8 cellular contexts compared by ENCODE assay signal in the genomic region with DNA sequence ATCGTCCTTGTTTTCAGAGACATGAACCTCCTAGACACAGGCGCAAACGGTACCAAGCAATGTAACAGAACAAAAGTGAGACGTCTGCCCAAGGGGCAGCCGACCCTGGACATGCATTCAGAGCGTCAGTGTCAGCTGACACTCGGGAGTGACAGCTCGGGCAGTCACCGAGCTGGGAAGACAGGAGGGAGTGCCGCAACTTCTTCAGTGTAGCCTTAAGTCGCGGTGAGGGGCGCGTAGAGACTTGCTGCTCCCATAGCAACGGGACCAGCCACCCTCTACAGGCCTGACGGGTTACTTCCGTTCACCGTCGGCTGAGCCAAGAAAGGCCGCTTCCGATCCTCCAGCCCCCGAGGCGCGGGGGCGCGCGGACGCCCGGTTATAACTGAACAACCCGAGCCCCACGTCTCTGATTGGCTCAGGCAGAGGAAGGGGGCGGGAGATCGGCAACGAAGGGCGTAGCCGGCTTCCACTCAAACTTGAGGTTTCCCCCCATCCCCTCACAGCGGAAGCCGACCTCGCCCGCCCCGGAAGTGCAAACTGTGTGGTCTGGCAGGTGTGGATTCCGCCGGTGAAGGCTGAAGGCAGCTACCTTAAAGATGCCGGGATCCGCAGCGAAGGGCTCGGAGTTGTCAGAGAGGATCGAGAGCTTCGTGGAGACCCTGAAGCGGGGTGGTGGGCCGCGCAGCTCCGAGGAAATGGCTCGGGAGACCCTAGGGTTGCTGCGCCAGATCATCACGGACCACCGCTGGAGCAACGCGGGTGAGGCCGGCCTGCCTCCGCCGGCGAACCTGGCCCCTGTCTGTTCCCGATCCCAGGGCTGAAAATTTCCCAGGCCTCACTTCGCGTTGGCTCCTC. TPM values are rescaled to one million over a fixed set of nuclear protein-coding genes. Genes with fewer than 3 reads are reported as not detected.
DNase-seq lines count a peak whose midpoint lies in the region; ATAC-seq and TF ChIP-seq lines count a peak whose summit lies in the region.

A gene (plus strand): TSS at position 530 of the 858 bp plus-strand sequence. CDS start 70 bp downstream, at position 600.

- H3K36me3 ChIP-seq in DOHH2 (ENCODE audit: control insufficient read depth, low read length), result peaks cover 46% of the 10 kb centered on the region
- peaks cover 10% of the 10 kb centered on the region for H3K36me3 ChIP-seq in GM23338 (ENCODE audit: insufficient read depth)
- H3K36me3 ChIP-seq in naive thymus-derived CD4-positive, alpha-beta T cell (ENCODE audit: control insufficient read depth in 2 of 3, insufficient read depth in 3 of 3, low read length in 3 of 3), result peaks cover 13 to 24% (median 20%) of the 10 kb centered on the region in 3 experiments

- H3K36me3 Mint-ChIP-seq in GM23338 (ENCODE audit: low read depth), result peaks cover 33% of the 10 kb centered on the region
- H3K36me3 Mint-ChIP-seq in naive thymus-derived CD4-positive, alpha-beta T cell, result peaks cover 9 to 40% (median 25%) of the 10 kb centered on the region in 5 donors
- peaks cover 20 to 33% of the 10 kb centered on the region in 2 donors for H3K36me3 Mint-ChIP-seq in stimulated activated naive B cell treated with anti-CD40 and anti-IgM and Interleukin-4, amounts not matched to agents 10 μg/mL and 1 μg/mL and 100 μg/mL, for 72 hours

- peaks cover 22% of the 10 kb centered on the region for H3K79me2 ChIP-seq in DOHH2 (ENCODE audit: control insufficient read depth, low read length)
- peaks cover 14% of the 10 kb centered on the region for H3K79me2 ChIP-seq in GM23338 (replicated peaks; ENCODE audit: insufficient read depth)

- H3K4me1 Mint-ChIP-seq in GM23338, result peaks cover 12% of the 10 kb centered on the region
- peaks cover 23 to 50% (median 44%) of the 10 kb centered on the region in 7 donors for H3K4me1 Mint-ChIP-seq in naive thymus-derived CD4-positive, alpha-beta T cell
- H3K4me1 Mint-ChIP-seq in stimulated activated naive B cell treated with anti-CD40 and anti-IgM and Interleukin-4, amounts not matched to agents 10 μg/mL and 1 μg/mL and 100 μg/mL, for 72 hours, result peaks cover 14 to 34% of the 10 kb centered on the region in 2 donors

- intact Hi-C loops in naive thymus-derived CD4-positive, alpha-beta T cell (cut with micrococcal nuclease), result loop anchor here (1.0 to 5.0 kb wide), 21 partner anchors 49 to 1150 kb away; a partner anchor contains a TSS

- H3K4me1 ChIP-seq in DOHH2 (ENCODE audit: control insufficient read depth, low read length) (peaks cover 17% of the 10 kb centered on the region), GM23338 (ENCODE audit: insufficient read depth) (0 out of 2 replicates have a peak, but pooled peaks cover 5% of the 10 kb centered on the region)
- H3K4me1 ChIP-seq in naive thymus-derived CD4-positive, alpha-beta T cell (ENCODE audit: control insufficient read depth in 2 of 2, insufficient read depth in 2 of 2, low read length in 2 of 2), result peaks cover 15 to 23% of the 10 kb centered on the region in 2 donors

- H3K4me3 Mint-ChIP-seq in GM23338, result peak within 1 kb of the TSS; percentile 98
- H3K4me3 Mint-ChIP-seq in naive thymus-derived CD4-positive, alpha-beta T cell, result peak within 1 kb of the TSS; percentile 78 to 99 (median 94)
- peak within 1 kb of the TSS; percentile 97 to 99 for H3K4me3 Mint-ChIP-seq in stimulated activated naive B cell treated with anti-CD40 and anti-IgM and Interleukin-4, amounts not matched to agents 10 μg/mL and 1 μg/mL and 100 μg/mL, for 72 hours

- H3F3A ChIP-seq in DOHH2 (ENCODE audit: control insufficient read depth, insufficient read depth) (no peaks in the 10 kb centered on the region), GM23338 (replicated peaks; ENCODE audit: low read depth) (peaks cover 5% of the 10 kb centered on the region; the same call in 1 of the 2 replicates)

- CTCF ChIA-PET in naive thymus-derived CD4-positive, alpha-beta T cell (lab: Charles Lee), result interaction anchor here (1.4 kb wide), 1 partner anchor 85 kb away, joined by 4 read pairs; no protein-coding TSS in a partner anchor

- H3K9me3 ChIP-seq in DOHH2 (ENCODE audit: control insufficient read depth, insufficient read depth, low read length), result 0 out of 2 replicates have a peak, but pooled peaks cover 4% of the 10 kb centered on the region
- H3K9me3 ChIP-seq in naive thymus-derived CD4-positive, alpha-beta T cell (ENCODE audit: control insufficient read depth in 2 of 3, low read length in 3 of 3), result no peaks in the 10 kb centered on the region

- DNase-seq in GM23338 (ENCODE audit: low spot score) (peak; percentile 99), LHCN-M2 (ENCODE audit: low read depth) (peak; percentile 95), RPMI8226 (peak; percentile 95), fibroblast of gingiva (ENCODE audit: low read depth) (peak; percentile 93)
- DNase-seq in activated T-helper 1 cell treated with anti-CD3 and anti-CD28 coated beads, Interleukin-2, amount 50 U/mL, for 16 hours (ENCODE audit: low read depth in 1 of 2, low spot score in 1 of 2), result peak; percentile 98
- DNase-seq in naive thymus-derived CD4-positive, alpha-beta T cell, result peak; percentile 90 to 100 (median 99)
- DNase-seq in stimulated activated naive B cell treated with anti-CD40 and anti-IgM and Interleukin-4, amounts not matched to agents 10 μg/mL and 1 μg/mL and 100 μg/mL, for 72 hours, result peak; percentile 99

- no peaks in the 10 kb centered on the region for H3K27me3 Mint-ChIP-seq in GM23338 (ENCODE audit: insufficient read depth, low read depth, poor library complexity)
- H3K27me3 Mint-ChIP-seq in naive thymus-derived CD4-positive, alpha-beta T cell, result peaks cover 0 to 5% (median 0%) of the 10 kb centered on the region in 5 donors
- no peaks in the 10 kb centered on the region for H3K27me3 Mint-ChIP-seq in stimulated activated naive B cell treated with anti-CD40 and anti-IgM and Interleukin-4, amounts not matched to agents 10 μg/mL and 1 μg/mL and 100 μg/mL, for 72 hours

- peak within 1 kb of the TSS; percentile 88 for H2AFZ ChIP-seq in GM23338

- H4K20me1 ChIP-seq in DOHH2 (ENCODE audit: control insufficient read depth, insufficient read depth, low read depth, low read length), result no peaks in the 10 kb centered on the region
- H4K20me1 ChIP-seq in GM23338 (replicated peaks; ENCODE audit: insufficient read depth), result peaks cover 11% of the 10 kb centered on the region; the same call in 1 of the 2 replicates

- no peaks in the 10 kb centered on the region; the same call in 2 of the 3 replicates for H3K9me3 Mint-ChIP-seq in GM23338
- H3K9me3 Mint-ChIP-seq in naive thymus-derived CD4-positive, alpha-beta T cell, result peaks cover 0 to 2% (median 0%) of the 10 kb centered on the region in 11 donors
- H3K9me3 Mint-ChIP-seq in stimulated activated naive B cell treated with anti-CD40 and anti-IgM and Interleukin-4, amounts not matched to agents 10 μg/mL and 1 μg/mL and 100 μg/mL, for 72 hours, result no peaks in the 10 kb centered on the region

- POLR2A ChIA-PET in naive thymus-derived CD4-positive, alpha-beta T cell (lab: Charles Lee), result interaction anchor here (0.9 to 1.9 kb wide), 8 partner anchors 12 to 520 kb away, joined by 3 to 6 read pairs (median 4); a partner anchor contains a TSS

- no peak for TF ChIP-seq CTCF in DOHH2 (IDR thresholded peaks at IDR 0.05; ENCODE audit: low read depth, low read length, poor library complexity, severe bottlenecking)
- TF ChIP-seq CTCF in GM23338 (conservative IDR thresholded peaks at IDR 0.05; ENCODE audit: low read depth in 2 of 2), result 0 out of 4 replicates have a peak, but pooled peaks of 1 of the 2 experiments have one; percentile 19

- H3K4me3 ChIP-seq in DOHH2 (ENCODE audit: low read length), result peak within 1 kb of the TSS; percentile 93
- peak within 1 kb of the TSS; percentile 88 for H3K4me3 ChIP-seq in GM23338
- peak within 1 kb of the TSS; percentile 93 for H3K4me3 ChIP-seq in naive thymus-derived CD4-positive, alpha-beta T cell (ENCODE audit: low read length)

- peak; percentile 99 for ATAC-seq in GM23338
- ATAC-seq in naive thymus-derived CD4-positive, alpha-beta T cell, result peak; percentile 97
- peak; percentile 97 to 98 for ATAC-seq in stimulated activated naive B cell treated with anti-CD40 and anti-IgM and Interleukin-4, amounts not matched to agents 10 μg/mL and 1 μg/mL and 100 μg/mL, for 72 hours (replicated peaks)

- H3K27ac ChIP-seq in DOHH2 (ENCODE audit: low read depth, low read length) (peak within 1 kb of the TSS; percentile 20; the same call in 1 of the 2 replicates), GM23338 (ENCODE audit: low read depth) (no peak within 1 kb of the TSS)
- peak within 1 kb of the TSS; percentile 91 for H3K27ac ChIP-seq in naive thymus-derived CD4-positive, alpha-beta T cell (ENCODE audit: low read depth, low read length)

- H3K27me3 ChIP-seq in DOHH2 (ENCODE audit: control insufficient read depth, low read length) (no peaks in the 10 kb centered on the region), GM23338 (ENCODE audit: insufficient read depth) (no peaks in the 10 kb centered on the region)
- no peaks in the 10 kb centered on the region for H3K27me3 ChIP-seq in naive thymus-derived CD4-positive, alpha-beta T cell (ENCODE audit: control insufficient read depth in 2 of 2, insufficient read depth in 2 of 2, low read length in 2 of 2)

- H3K9me2 ChIP-seq in DOHH2 (replicated peaks; ENCODE audit: control insufficient read depth, low read length) (no peaks in the 10 kb centered on the region), GM23338 (ENCODE audit: insufficient read depth) (no peaks in the 10 kb centered on the region)

- peak within 1 kb of the TSS; percentile 91 for H3K27ac Mint-ChIP-seq in GM23338
- peak within 1 kb of the TSS; percentile 95 to 100 (median 97) for H3K27ac Mint-ChIP-seq in naive thymus-derived CD4-positive, alpha-beta T cell
- H3K27ac Mint-ChIP-seq in stimulated activated naive B cell treated with anti-CD40 and anti-IgM and Interleukin-4, amounts not matched to agents 10 μg/mL and 1 μg/mL and 100 μg/mL, for 72 hours, result peak within 1 kb of the TSS; percentile 98

- H3K4me2 ChIP-seq in DOHH2 (ENCODE audit: low read length), result peak within 1 kb of the TSS; percentile 94
- peak within 1 kb of the TSS; percentile 93 for H3K4me2 ChIP-seq in GM23338

TF ChIP-seq in GM23338, 12 proteins besides CTCF, POLR2A, EP300 and RAD21 (continues in another document):
- TF ChIP-seq, protein P1, sequence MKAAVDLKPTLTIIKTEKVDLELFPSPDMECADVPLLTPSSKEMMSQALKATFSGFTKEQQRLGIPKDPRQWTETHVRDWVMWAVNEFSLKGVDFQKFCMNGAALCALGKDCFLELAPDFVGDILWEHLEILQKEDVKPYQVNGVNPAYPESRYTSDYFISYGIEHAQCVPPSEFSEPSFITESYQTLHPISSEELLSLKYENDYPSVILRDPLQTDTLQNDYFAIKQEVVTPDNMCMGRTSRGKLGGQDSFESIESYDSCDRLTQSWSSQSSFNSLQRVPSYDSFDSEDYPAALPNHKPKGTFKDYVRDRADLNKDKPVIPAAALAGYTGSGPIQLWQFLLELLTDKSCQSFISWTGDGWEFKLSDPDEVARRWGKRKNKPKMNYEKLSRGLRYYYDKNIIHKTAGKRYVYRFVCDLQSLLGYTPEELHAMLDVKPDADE (IDR thresholded peaks at IDR 0.05), result peak; percentile 66; the same call in 1 of the 2 replicates

RNA-seq across cellular contexts. Expression of the gene that starts here (rescaled TPM):
- total RNA-seq in GM23338 (2014; rRNA removed; shearing (Covaris generic)), result 39.2 and 41.4 TPM in 2 replicates
- 36.4 and 40.5 TPM in 2 replicates for polyA plus RNA-seq in GM23338 (2016; fragmentation: Nextera tagmentation; extraction: Ambion mirVana)
- total RNA-seq in LHCN-M2 (2014; rRNA removed), result 78.9 and 88.7 TPM in 2 replicates
- polyA plus RNA-seq in LHCN-M2 (2012), result 106 TPM
- total RNA-seq in naive thymus-derived CD4-positive, alpha-beta T cell, result 10 to 100 TPM; 23.8 to 40.7 (median 26.1) TPM
- 10 to 100 TPM; 18.2 to 19.8 TPM for polyA plus RNA-seq in naive thymus-derived CD4-positive, alpha-beta T cell
